Comparison of ENCODE assay signal across 8 cellular contexts in genomic region chr13:32314968-32315254, GRCh38. TPM values are rescaled to one million over a fixed set of nuclear protein-coding genes. Genes with fewer than 3 reads are reported as not detected.
DNase-seq lines count a peak whose midpoint lies in the region; ATAC-seq, FAIRE-seq and TF ChIP-seq lines count a peak whose summit lies in the region.

No MANE protein-coding gene starts in this region.

- FAIRE-seq in A549 (lab: Jason Lieb, UNC): no peak

- POLR2A ChIA-PET in A549 (lab: Yijun Ruan, JAX): interaction anchor here (0.7 to 1.0 kb wide), 2 partner anchors 9 to 68 kb away, joined by 3 read pairs; no protein-coding TSS in a partner anchor
- POLR2A ChIA-PET in RWPE1 (lab: Yijun Ruan, JAX; ENCODE audit: low non-redundant PET): interaction anchor here (0.5 kb wide), 1 partner anchor 305 kb away, joined by 3 read pairs; no protein-coding TSS in a partner anchor

- ATAC-seq in A549: peak; percentile 10 to 12; a peak in 4 of 6 replicates
- ATAC-seq in GM18511 (IDR thresholded peaks at IDR 0.05; ENCODE audit: unreplicated experiment): peak; percentile 36
- ATAC-seq in HG03097 (IDR thresholded peaks at IDR 0.05; ENCODE audit: low FRiP score, unreplicated experiment): peak; percentile 19
- peak; percentile 46 for ATAC-seq in left ventricle myocardium superior
- peak; percentile 28 to 43 for ATAC-seq in gastrocnemius medialis

- peaks cover 6% of the 10 kb centered on the region; the same call in 1 of the 3 replicates for H3K4me1 ChIP-seq in A549
- H3K4me1 ChIP-seq in gastrocnemius medialis: peaks cover 0 to 3% of the 10 kb centered on the region in 2 donors

- H3K4me2 ChIP-seq in A549: peak overlapping the region; percentile 96

- TF ChIP-seq EP300 in A549 (IDR thresholded peaks at IDR 0.05): no peak

- H3K36me3 ChIP-seq in gastrocnemius medialis: no peaks in the 10 kb centered on the region

- H3K9me3 ChIP-seq in A549 (no peaks in the 10 kb centered on the region), gastrocnemius medialis (no peaks in the 10 kb centered on the region)

- intact Hi-C loops in left ventricle myocardium superior (cut with micrococcal nuclease): loop anchor here (10.0 kb wide), 1 partner anchor 490 kb away; no protein-coding TSS in a partner anchor
- intact Hi-C loops in gastrocnemius medialis (cut with DNase I; ENCODE audit: low total_unique reads): loop anchor here (2.0 to 5.0 kb wide), 3 partner anchors 112 to 293 kb away; partner anchors contain the start of gene N4BP2L2

- H3K27me3 ChIP-seq in gastrocnemius medialis: no peaks in the 10 kb centered on the region

- TF ChIP-seq CTCF in A549 (IDR thresholded peaks at IDR 0.05) (no peak), RWPE1 (conservative IDR thresholded peaks at IDR 0.05; ENCODE audit: low read depth) (no peak), gastrocnemius medialis (IDR thresholded peaks at IDR 0.05 in 4 of 5, conservative IDR thresholded peaks at IDR 0.05 in 1 of 5) (no peak)

- DNase-seq in A549 (ENCODE audit: low read depth in 1 of 2, low spot score in 1 of 2) (peak in 1 of 2 experiments; percentile 33), RWPE1 (ENCODE audit: low spot score) (peak; percentile 24), left ventricle myocardium superior (no peak), gastrocnemius medialis (peak; percentile 2 to 22), ecto neural progenitor cell (ENCODE audit: low spot score) (no peak)
- peak; percentile 25 for DNase-seq in activated naive CD8-positive, alpha-beta T cell treated with anti-CD3 and anti-CD28 coated beads, Interleukin-2, amount 50 U/mL, for 16 hours (ENCODE audit: low read depth, low spot score)

- H3K27ac ChIP-seq in A549 (peak overlapping the region; percentile 86 to 93), RWPE1 (peak overlapping the region; percentile 93), gastrocnemius medialis (peak overlapping the region; percentile 84 to 92 (median 90))

- CTCF ChIA-PET in A549 (lab: Yijun Ruan, JAX) (interaction anchor here (0.7 to 1.5 kb wide), 4 partner anchors 30 to 405 kb away, joined by 3 to 5 read pairs (median 3); no protein-coding TSS in a partner anchor), RWPE1 (lab: Yijun Ruan, JAX) (interaction anchor here (1.2 kb wide), 1 partner anchor 405 kb away, joined by 4 read pairs; no protein-coding TSS in a partner anchor)

- H3K4me3 ChIP-seq in A549 (peak overlapping the region; percentile 78), gastrocnemius medialis (peak overlapping the region; percentile 63 to 89 (median 76))

- no peak for TF ChIP-seq POLR2A in A549 (IDR thresholded peaks at IDR 0.05; ENCODE audit: low read length)
- TF ChIP-seq POLR2A in gastrocnemius medialis (IDR thresholded peaks at IDR 0.05): no peak

- TF ChIP-seq RAD21 in A549 (conservative IDR thresholded peaks at IDR 0.05 in 1 of 2, IDR thresholded peaks at IDR 0.05 in 1 of 2): no peak

- in situ Hi-C loops in gastrocnemius medialis (cut with MboI; ENCODE audit: low sequenced_read_pairs in 4 of 4): loop anchor here in 1 of 4 donors (25.0 kb wide), 2 partner anchors 303 to 403 kb away; no protein-coding TSS in a partner anchor

- WGBS in A549 (ENCODE audit: missing lambda C conversion rate): 42% methylated on average over 7 of the region's 7 CpGs

TF ChIP-seq in A549, 52 proteins besides CTCF, POLR2A, EP300 and RAD21:
- TF ChIP-seq NR3C1 (IDR thresholded peaks at IDR 0.05): no peak
- no peak for TF ChIP-seq NFE2L2 (conservative IDR thresholded peaks at IDR 0.05; ENCODE audit: low read length)

RNA-seq across cellular contexts. Expression of gene ZAR1L, which starts 0.3 kb away (rescaled TPM):
- not detected in 2 replicates for polyA plus RNA-seq in A549 (2011; rRNA removed)
- polyA plus RNA-seq in A549 (2012; cell fraction: cytosol; rRNA removed): 0.03 and 0.04 TPM in 2 replicates
- polyA plus RNA-seq in A549 (2012; cell fraction: nucleus; rRNA removed): 0.11 and 0.14 TPM in 2 replicates
- polyA plus RNA-seq in A549 (2017; fragmentation: RNase III; extraction: RNeasy Plus Mini Kit Qiagen cat#74134 plus additional on column Dnase treatment): not detected in 3 replicates
- not detected in 2 replicates for polyA minus RNA-seq in A549 (2011; rRNA and poly(A)+ RNA removed)
- total RNA-seq in left ventricle myocardium superior: not detected
- total RNA-seq in gastrocnemius medialis: not detected

RNA-seq across cellular contexts. Expression of gene BRCA2, which starts 0.4 kb away (rescaled TPM):
- 4.6 and 5.9 TPM in 2 replicates for polyA plus RNA-seq in A549 (2011; rRNA removed)
- polyA plus RNA-seq in A549 (2012; cell fraction: cytosol; rRNA removed): 2.0 and 2.3 TPM in 2 replicates
- polyA plus RNA-seq in A549 (2012; cell fraction: nucleus; rRNA removed): 2.3 and 4.4 TPM in 2 replicates
- 2.6 to 3.6 TPM (median 3.4 TPM) in 3 replicates for polyA plus RNA-seq in A549 (2017; fragmentation: RNase III; extraction: RNeasy Plus Mini Kit Qiagen cat#74134 plus additional on column Dnase treatment)
- polyA minus RNA-seq in A549 (2011; rRNA and poly(A)+ RNA removed): 3.2 and 4.8 TPM in 2 replicates
- 0.64 TPM for total RNA-seq in left ventricle myocardium superior
- under 1 TPM; 0.02 to 0.20 (median 0.12) TPM for total RNA-seq in gastrocnemius medialis

Comparison
In these comparisons a context has a peak if more than half of its experiments do, and no peak if none do; other contexts are left out.
1. DNase-seq: peak in RWPE1 (single experiment), activated naive CD8-positive, alpha-beta T cell treated with anti-CD3 and anti-CD28 coated beads, Interleukin-2, amount 50 U/mL, for 16 hours (single experiment) and gastrocnemius medialis (2 of 2); none in left ventricle myocardium superior (single experiment) and ecto neural progenitor cell (single experiment).
2. Peak in every context shown above with its lines, with median percentiles within 50 percentile points of each other: ATAC-seq and H3K27ac ChIP-seq.